Comparison of ENCODE assay signal across 34 cellular contexts in the genomic region with DNA sequence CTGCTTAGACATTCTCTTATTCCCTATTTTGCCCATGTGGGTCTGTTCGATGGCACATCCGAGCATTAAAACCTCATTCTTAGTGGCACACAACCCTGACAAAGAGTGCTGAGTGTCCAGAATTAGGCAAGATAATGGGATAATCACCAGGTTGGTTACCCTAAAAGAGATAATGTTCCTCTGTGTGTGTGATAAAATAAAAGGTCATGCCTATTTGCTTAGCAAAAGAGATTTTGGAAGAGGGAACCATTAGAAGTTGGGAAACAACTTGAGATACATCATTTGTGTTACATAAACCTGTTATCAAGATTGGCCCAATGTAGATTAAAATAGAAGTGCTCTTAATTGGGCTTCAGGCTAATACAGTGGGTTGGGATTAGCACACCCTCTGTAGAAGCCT.
"Had no signal": no experiment of that assay in that cellular context is flagged by ENCODE, and none has a peak within 500 bp of the region (broad histone marks: within the 10 kb centered on the region; RNA-seq: fewer than 3 reads in every experiment).

No MANE protein-coding gene starts in this region.

- H3K4me3 ChIP-seq: MG63 had no signal

- H3K9me3 ChIP-seq: MG63 had no signal

- H3K36me3 ChIP-seq: MG63 had no signal

- H3K27me3 ChIP-seq: MG63 had no signal

- DNase-seq: Kasumi-1, MG63, MM.1S, MV-4-11, NCI-H1048, NCI-H1092, NCI-H1092 treated with DMSO at 0.1 percent for 48 hours, NCI-H1105, NCI-H1105 treated with DMSO at 0.1 percent for 48 hours, NCI-H1417, NCI-H1417 treated with DMSO at 0.1 percent for 48 hours, NCI-H1436, NCI-H1436 treated with DMSO at 0.1 percent for 48 hours, NCI-H146, NCI-H1694, NCI-H1694 treated with DMSO at 0.1 percent for 48 hours, NCI-H187, NCI-H187 treated with DMSO at 0.1 percent for 48 hours, NCI-H1930, NCI-H2029, NCI-H2029 treated with DMSO at 0.1 percent for 48 hours, NCI-H2081, NCI-H2081 treated with DMSO at 0.1 percent for 48 hours, NCI-H2107, NCI-H2171, NCI-H2171 treated with DMSO at 0.1 percent for 48 hours, NCI-H2227 treated with DMSO at 0.1 percent for 48 hours, NCI-H226, NCI-H345, NCI-H446, NCI-H446 treated with DMSO at 0.1 percent for 48 hours, NCI-H510A, NCI-H510A treated with DMSO at 0.1 percent for 48 hours, NCI-H524 had no signal
